1 cellular context compared by ENCODE assay signal in the genomic region with DNA sequence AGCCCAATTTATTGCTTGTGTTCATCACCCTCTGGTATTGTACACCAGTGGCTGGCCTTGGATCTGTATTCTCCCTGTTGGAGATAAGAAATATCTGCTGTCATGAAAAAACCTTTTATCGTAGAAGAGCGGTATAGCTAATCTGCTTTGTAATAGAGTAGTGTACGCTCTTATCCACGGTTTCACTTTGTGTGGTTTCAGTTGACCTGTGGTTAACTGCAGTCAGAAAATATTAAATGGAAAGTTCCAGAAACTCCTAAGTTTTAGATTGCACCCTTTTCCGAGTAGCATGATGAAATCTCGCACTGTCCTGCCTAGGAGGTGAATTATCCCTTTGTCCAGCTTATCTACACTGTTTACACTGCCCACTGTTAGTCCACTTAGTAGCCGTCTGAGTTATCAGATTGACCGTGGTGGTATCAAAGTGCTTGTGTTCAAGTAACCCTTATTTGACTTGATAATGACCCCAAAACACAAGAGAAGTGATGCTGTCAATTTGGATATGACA.
A peak's percentile ranks its signal among the peaks of the same experiment; 100 is the strongest.
TF ChIP-seq lines count a peak whose summit lies in the region.

No MANE protein-coding gene starts in this region.

TF ChIP-seq in HepG2, 621 proteins besides CTCF, POLR2A, EP300 and RAD21 (continued from another document and continues in another):
- TF ChIP-seq, protein P1, sequence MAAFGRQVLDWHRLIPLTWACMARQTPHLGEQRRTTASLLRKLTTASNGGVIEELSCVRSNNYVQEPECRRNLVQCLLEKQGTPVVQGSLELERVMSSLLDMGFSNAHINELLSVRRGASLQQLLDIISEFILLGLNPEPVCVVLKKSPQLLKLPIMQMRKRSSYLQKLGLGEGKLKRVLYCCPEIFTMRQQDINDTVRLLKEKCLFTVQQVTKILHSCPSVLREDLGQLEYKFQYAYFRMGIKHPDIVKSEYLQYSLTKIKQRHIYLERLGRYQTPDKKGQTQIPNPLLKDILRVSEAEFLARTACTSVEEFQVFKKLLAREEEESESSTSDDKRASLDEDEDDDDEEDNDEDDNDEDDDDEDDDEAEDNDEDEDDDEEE (CRISPR knock-in tag; IDR thresholded peaks at IDR 0.05) = no peak
- no peak for TF ChIP-seq GTF3A (CRISPR knock-in tag; conservative IDR thresholded peaks at IDR 0.05)
- TF ChIP-seq EED (CRISPR knock-in tag; IDR thresholded peaks at IDR 0.05) = no peak
- no peak for TF ChIP-seq NRL (CRISPR knock-in tag; IDR thresholded peaks at IDR 0.05; ENCODE audit: borderline replicate concordance)
- TF ChIP-seq, protein P2, sequence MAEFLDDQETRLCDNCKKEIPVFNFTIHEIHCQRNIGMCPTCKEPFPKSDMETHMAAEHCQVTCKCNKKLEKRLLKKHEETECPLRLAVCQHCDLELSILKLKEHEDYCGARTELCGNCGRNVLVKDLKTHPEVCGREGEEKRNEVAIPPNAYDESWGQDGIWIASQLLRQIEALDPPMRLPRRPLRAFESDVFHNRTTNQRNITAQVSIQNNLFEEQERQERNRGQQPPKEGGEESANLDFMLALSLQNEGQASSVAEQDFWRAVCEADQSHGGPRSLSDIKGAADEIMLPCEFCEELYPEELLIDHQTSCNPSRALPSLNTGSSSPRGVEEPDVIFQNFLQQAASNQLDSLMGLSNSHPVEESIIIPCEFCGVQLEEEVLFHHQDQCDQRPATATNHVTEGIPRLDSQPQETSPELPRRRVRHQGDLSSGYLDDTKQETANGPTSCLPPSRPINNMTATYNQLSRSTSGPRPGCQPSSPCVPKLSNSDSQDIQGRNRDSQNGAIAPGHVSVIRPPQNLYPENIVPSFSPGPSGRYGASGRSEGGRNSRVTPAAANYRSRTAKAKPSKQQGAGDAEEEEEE (CRISPR knock-in tag; IDR thresholded peaks at IDR 0.05; ENCODE audit: borderline replicate concordance) = no peak
- TF ChIP-seq ELF1 (CRISPR knock-in tag; IDR thresholded peaks at IDR 0.05) = no peak
- TF ChIP-seq ZNF891 (CRISPR knock-in tag; IDR thresholded peaks at IDR 0.05) = no peak
- no peak for TF ChIP-seq MBNL3 (CRISPR knock-in tag; conservative IDR thresholded peaks at IDR 0.05)
- TF ChIP-seq DNMT1 (CRISPR knock-in tag; IDR thresholded peaks at IDR 0.05) = no peak
- no peak for TF ChIP-seq TAF15 (IDR thresholded peaks at IDR 0.05; ENCODE audit: low read depth, low read length, poor library complexity, severe bottlenecking)
- TF ChIP-seq, protein P3, sequence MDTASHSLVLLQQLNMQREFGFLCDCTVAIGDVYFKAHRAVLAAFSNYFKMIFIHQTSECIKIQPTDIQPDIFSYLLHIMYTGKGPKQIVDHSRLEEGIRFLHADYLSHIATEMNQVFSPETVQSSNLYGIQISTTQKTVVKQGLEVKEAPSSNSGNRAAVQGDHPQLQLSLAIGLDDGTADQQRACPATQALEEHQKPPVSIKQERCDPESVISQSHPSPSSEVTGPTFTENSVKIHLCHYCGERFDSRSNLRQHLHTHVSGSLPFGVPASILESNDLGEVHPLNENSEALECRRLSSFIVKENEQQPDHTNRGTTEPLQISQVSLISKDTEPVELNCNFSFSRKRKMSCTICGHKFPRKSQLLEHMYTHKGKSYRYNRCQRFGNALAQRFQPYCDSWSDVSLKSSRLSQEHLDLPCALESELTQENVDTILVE (CRISPR knock-in tag; IDR thresholded peaks at IDR 0.05) = peak; percentile 67; the same call in 1 of the 2 replicates
- TF ChIP-seq GFI1 (CRISPR knock-in tag; IDR thresholded peaks at IDR 0.05; ENCODE audit: borderline replicate concordance) = peak; percentile 58
- TF ChIP-seq NFE2L1 (CRISPR knock-in tag; IDR thresholded peaks at IDR 0.05; ENCODE audit: borderline replicate concordance) = no peak
- TF ChIP-seq, protein P4, sequence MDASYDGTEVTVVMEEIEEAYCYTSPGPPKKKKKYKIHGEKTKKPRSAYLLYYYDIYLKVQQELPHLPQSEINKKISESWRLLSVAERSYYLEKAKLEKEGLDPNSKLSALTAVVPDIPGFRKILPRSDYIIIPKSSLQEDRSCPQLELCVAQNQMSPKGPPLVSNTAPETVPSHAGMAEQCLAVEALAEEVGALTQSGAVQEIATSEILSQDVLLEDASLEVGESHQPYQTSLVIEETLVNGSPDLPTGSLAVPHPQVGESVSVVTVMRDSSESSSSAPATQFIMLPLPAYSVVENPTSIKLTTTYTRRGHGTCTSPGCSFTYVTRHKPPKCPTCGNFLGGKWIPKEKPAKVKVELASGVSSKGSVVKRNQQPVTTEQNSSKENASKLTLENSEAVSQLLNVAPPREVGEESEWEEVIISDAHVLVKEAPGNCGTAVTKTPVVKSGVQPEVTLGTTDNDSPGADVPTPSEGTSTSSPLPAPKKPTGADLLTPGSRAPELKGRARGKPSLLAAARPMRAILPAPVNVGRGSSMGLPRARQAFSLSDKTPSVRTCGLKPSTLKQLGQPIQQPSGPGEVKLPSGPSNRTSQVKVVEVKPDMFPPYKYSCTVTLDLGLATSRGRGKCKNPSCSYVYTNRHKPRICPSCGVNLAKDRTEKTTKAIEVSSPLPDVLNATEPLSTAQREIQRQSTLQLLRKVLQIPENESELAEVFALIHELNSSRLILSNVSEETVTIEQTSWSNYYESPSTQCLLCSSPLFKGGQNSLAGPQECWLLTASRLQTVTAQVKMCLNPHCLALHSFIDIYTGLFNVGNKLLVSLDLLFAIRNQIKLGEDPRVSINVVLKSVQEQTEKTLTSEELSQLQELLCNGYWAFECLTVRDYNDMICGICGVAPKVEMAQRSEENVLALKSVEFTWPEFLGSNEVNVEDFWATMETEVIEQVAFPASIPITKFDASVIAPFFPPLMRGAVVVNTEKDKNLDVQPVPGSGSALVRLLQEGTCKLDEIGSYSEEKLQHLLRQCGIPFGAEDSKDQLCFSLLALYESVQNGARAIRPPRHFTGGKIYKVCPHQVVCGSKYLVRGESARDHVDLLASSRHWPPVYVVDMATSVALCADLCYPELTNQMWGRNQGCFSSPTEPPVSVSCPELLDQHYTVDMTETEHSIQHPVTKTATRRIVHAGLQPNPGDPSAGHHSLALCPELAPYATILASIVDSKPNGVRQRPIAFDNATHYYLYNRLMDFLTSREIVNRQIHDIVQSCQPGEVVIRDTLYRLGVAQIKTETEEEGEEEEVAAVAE (CRISPR knock-in tag; IDR thresholded peaks at IDR 0.05; ENCODE audit: borderline replicate concordance) = no peak
- TF ChIP-seq MXD4 (CRISPR knock-in tag; IDR thresholded peaks at IDR 0.05) = no peak
- no peak for TF ChIP-seq PAF1 (CRISPR knock-in tag; IDR thresholded peaks at IDR 0.05)
- TF ChIP-seq, protein P5, sequence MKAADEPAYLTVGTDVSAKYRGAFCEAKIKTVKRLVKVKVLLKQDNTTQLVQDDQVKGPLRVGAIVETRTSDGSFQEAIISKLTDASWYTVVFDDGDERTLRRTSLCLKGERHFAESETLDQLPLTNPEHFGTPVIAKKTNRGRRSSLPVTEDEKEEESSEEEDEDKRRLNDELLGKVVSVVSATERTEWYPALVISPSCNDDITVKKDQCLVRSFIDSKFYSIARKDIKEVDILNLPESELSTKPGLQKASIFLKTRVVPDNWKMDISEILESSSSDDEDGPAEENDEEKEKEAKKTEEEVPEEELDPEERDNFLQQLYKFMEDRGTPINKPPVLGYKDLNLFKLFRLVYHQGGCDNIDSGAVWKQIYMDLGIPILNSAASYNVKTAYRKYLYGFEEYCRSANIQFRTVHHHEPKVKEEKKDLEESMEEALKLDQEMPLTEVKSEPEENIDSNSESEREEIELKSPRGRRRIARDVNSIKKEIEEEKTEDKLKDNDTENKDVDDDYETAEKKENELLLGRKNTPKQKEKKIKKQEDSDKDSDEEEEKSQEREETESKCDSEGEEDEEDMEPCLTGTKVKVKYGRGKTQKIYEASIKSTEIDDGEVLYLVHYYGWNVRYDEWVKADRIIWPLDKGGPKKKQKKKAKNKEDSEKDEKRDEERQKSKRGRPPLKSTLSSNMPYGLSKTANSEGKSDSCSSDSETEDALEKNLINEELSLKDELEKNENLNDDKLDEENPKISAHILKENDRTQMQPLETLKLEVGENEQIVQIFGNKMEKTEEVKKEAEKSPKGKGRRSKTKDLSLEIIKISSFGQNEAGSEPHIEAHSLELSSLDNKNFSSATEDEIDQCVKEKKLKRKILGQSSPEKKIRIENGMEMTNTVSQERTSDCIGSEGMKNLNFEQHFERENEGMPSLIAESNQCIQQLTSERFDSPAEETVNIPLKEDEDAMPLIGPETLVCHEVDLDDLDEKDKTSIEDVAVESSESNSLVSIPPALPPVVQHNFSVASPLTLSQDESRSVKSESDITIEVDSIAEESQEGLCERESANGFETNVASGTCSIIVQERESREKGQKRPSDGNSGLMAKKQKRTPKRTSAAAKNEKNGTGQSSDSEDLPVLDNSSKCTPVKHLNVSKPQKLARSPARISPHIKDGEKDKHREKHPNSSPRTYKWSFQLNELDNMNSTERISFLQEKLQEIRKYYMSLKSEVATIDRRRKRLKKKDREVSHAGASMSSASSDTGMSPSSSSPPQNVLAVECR (CRISPR knock-in tag; IDR thresholded peaks at IDR 0.05; ENCODE audit: borderline replicate concordance) = no peak; the same call in 1 of the 2 replicates
- TF ChIP-seq MAFF (IDR thresholded peaks at IDR 0.05; ENCODE audit: low read depth, low read length) = no peak
- TF ChIP-seq JUNB (CRISPR knock-in tag; IDR thresholded peaks at IDR 0.05; ENCODE audit: borderline replicate concordance) = peak; percentile 25; the same call in 1 of the 2 replicates
- TF ChIP-seq ZNF530 (CRISPR knock-in tag; IDR thresholded peaks at IDR 0.05; ENCODE audit: low read depth) = no peak
- peak; percentile 73 for TF ChIP-seq ZMYM4 (CRISPR knock-in tag; IDR thresholded peaks at IDR 0.05)
- TF ChIP-seq, protein P6, sequence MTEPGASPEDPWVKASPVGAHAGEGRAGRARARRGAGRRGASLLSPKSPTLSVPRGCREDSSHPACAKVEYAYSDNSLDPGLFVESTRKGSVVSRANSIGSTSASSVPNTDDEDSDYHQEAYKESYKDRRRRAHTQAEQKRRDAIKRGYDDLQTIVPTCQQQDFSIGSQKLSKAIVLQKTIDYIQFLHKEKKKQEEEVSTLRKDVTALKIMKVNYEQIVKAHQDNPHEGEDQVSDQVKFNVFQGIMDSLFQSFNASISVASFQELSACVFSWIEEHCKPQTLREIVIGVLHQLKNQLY (CRISPR knock-in tag; IDR thresholded peaks at IDR 0.05) = peak; percentile 29; the same call in 1 of the 2 replicates
- no peak for TF ChIP-seq SP4 (CRISPR knock-in tag; IDR thresholded peaks at IDR 0.05)
- no peak for TF ChIP-seq RFXANK (CRISPR knock-in tag; IDR thresholded peaks at IDR 0.05)
- peak; percentile 58; the same call in 1 of the 2 replicates for TF ChIP-seq PHF21A (CRISPR knock-in tag; IDR thresholded peaks at IDR 0.05)
- TF ChIP-seq, protein P7, sequence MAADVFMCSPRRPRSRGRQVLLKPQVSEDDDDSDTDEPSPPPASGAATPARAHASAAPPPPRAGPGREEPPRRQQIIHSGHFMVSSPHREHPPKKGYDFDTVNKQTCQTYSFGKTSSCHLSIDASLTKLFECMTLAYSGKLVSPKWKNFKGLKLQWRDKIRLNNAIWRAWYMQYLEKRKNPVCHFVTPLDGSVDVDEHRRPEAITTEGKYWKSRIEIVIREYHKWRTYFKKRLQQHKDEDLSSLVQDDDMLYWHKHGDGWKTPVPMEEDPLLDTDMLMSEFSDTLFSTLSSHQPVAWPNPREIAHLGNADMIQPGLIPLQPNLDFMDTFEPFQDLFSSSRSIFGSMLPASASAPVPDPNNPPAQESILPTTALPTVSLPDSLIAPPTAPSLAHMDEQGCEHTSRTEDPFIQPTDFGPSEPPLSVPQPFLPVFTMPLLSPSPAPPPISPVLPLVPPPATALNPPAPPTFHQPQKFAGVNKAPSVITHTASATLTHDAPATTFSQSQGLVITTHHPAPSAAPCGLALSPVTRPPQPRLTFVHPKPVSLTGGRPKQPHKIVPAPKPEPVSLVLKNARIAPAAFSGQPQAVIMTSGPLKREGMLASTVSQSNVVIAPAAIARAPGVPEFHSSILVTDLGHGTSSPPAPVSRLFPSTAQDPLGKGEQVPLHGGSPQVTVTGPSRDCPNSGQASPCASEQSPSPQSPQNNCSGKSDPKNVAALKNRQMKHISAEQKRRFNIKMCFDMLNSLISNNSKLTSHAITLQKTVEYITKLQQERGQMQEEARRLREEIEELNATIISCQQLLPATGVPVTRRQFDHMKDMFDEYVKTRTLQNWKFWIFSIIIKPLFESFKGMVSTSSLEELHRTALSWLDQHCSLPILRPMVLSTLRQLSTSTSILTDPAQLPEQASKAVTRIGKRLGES (CRISPR knock-in tag; IDR thresholded peaks at IDR 0.05; ENCODE audit: borderline replicate concordance) = no peak
- no peak for TF ChIP-seq ZNF598 (CRISPR knock-in tag; IDR thresholded peaks at IDR 0.05; ENCODE audit: borderline replicate concordance)
- TF ChIP-seq ATRX (CRISPR knock-in tag; IDR thresholded peaks at IDR 0.05; ENCODE audit: borderline replicate concordance) = no peak
- TF ChIP-seq, protein P8, sequence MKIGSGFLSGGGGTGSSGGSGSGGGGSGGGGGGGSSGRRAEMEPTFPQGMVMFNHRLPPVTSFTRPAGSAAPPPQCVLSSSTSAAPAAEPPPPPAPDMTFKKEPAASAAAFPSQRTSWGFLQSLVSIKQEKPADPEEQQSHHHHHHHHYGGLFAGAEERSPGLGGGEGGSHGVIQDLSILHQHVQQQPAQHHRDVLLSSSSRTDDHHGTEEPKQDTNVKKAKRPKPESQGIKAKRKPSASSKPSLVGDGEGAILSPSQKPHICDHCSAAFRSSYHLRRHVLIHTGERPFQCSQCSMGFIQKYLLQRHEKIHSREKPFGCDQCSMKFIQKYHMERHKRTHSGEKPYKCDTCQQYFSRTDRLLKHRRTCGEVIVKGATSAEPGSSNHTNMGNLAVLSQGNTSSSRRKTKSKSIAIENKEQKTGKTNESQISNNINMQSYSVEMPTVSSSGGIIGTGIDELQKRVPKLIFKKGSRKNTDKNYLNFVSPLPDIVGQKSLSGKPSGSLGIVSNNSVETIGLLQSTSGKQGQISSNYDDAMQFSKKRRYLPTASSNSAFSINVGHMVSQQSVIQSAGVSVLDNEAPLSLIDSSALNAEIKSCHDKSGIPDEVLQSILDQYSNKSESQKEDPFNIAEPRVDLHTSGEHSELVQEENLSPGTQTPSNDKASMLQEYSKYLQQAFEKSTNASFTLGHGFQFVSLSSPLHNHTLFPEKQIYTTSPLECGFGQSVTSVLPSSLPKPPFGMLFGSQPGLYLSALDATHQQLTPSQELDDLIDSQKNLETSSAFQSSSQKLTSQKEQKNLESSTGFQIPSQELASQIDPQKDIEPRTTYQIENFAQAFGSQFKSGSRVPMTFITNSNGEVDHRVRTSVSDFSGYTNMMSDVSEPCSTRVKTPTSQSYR (CRISPR knock-in tag; IDR thresholded peaks at IDR 0.05; ENCODE audit: borderline replicate concordance) = peak; percentile 28; the same call in 1 of the 2 replicates
- no peak for TF ChIP-seq TEAD2 (CRISPR knock-in tag; IDR thresholded peaks at IDR 0.05)
- peak; percentile 93 for TF ChIP-seq FOXA3 (CRISPR knock-in tag; IDR thresholded peaks at IDR 0.05)
- no peak for TF ChIP-seq PTBP1 (IDR thresholded peaks at IDR 0.05; ENCODE audit: low read depth, low read length, poor library complexity, severe bottlenecking)
- no peak for TF ChIP-seq KAT2B (IDR thresholded peaks at IDR 0.05; ENCODE audit: borderline replicate concordance, low read depth, low read length)
- peak; percentile 81 for TF ChIP-seq TCF7 (IDR thresholded peaks at IDR 0.05; ENCODE audit: low read depth)
- TF ChIP-seq, protein P9, sequence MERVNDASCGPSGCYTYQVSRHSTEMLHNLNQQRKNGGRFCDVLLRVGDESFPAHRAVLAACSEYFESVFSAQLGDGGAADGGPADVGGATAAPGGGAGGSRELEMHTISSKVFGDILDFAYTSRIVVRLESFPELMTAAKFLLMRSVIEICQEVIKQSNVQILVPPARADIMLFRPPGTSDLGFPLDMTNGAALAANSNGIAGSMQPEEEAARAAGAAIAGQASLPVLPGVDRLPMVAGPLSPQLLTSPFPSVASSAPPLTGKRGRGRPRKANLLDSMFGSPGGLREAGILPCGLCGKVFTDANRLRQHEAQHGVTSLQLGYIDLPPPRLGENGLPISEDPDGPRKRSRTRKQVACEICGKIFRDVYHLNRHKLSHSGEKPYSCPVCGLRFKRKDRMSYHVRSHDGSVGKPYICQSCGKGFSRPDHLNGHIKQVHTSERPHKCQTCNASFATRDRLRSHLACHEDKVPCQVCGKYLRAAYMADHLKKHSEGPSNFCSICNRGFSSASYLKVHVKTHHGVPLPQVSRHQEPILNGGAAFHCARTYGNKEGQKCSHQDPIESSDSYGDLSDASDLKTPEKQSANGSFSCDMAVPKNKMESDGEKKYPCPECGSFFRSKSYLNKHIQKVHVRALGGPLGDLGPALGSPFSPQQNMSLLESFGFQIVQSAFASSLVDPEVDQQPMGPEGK (CRISPR knock-in tag; IDR thresholded peaks at IDR 0.05) = peak; percentile 37; the same call in 1 of the 2 replicates
